In genomic region chr10:52780391-52781155, GRCh38 we compare ENCODE assay signal across 14 cellular contexts. TPM values are rescaled to one million over a fixed set of nuclear protein-coding genes. Genes with fewer than 3 reads are reported as not detected.
A peak's percentile ranks its signal among the peaks of the same experiment; 100 is the strongest.
DNase-seq lines count a peak whose midpoint lies in the region; ATAC-seq and TF ChIP-seq lines count a peak whose summit lies in the region.
"Had no signal": no experiment of that assay in that cellular context is flagged by ENCODE, and none has a peak within 500 bp of the region (broad histone marks: within the 10 kb centered on the region; RNA-seq: fewer than 3 reads in every experiment).

No MANE protein-coding gene starts in this region.

- no peaks in the 10 kb centered on the region for H3K27me3 Mint-ChIP-seq in activated CD4-positive, alpha-beta memory T cell treated with anti-CD3 and anti-CD28 coated beads for 36 hours
- H3K27me3 Mint-ChIP-seq: effector memory CD8-positive, alpha-beta T cell had no signal

- H3K9me3 Mint-ChIP-seq in activated CD4-positive, alpha-beta memory T cell treated with anti-CD3 and anti-CD28 coated beads for 36 hours = no peaks in the 10 kb centered on the region

- intact Hi-C loops in activated CD4-positive, alpha-beta memory T cell treated with anti-CD3 and anti-CD28 coated beads for 36 hours (cut with micrococcal nuclease) = no loop called here

- H3K9me3 ChIP-seq in RWPE2 (ENCODE audit: severe bottlenecking) = no peaks in the 10 kb centered on the region
- H3K9me3 ChIP-seq: breast epithelium had no signal

- TF ChIP-seq CTCF in RWPE2 (IDR thresholded peaks at IDR 0.05; ENCODE audit: poor library complexity, severe bottlenecking) (peak; percentile 58), GM10248 (IDR thresholded peaks at IDR 0.05; ENCODE audit: control extremely low read depth, extremely low read depth, low read depth, missing control alignments) (no peak)

- ATAC-seq in GM18498 (IDR thresholded peaks at IDR 0.05; ENCODE audit: unreplicated experiment) (peak; percentile 12), GM21360 (IDR thresholded peaks at IDR 0.05; ENCODE audit: unreplicated experiment) (peak; percentile 6), HG02885 (IDR thresholded peaks at IDR 0.05; ENCODE audit: poor library complexity, unreplicated experiment) (peak; percentile 16), RWPE2 (ENCODE audit: low read depth) (0 out of 3 replicates have a peak, but pooled peaks have one; percentile 8)
- ATAC-seq: effector memory CD8-positive, alpha-beta T cell had no signal

- no peaks in the 10 kb centered on the region for H3K4me1 ChIP-seq in RWPE2 (ENCODE audit: insufficient read depth, poor library complexity, severe bottlenecking)
- H3K4me1 ChIP-seq: breast epithelium had no signal

- H3K36me3 ChIP-seq in RWPE2 (ENCODE audit: low read depth) = no peaks in the 10 kb centered on the region
- H3K36me3 ChIP-seq: breast epithelium had no signal

- no peak overlapping the region for H3K27ac Mint-ChIP-seq in activated CD4-positive, alpha-beta memory T cell treated with anti-CD3 and anti-CD28 coated beads for 36 hours
- H3K27ac Mint-ChIP-seq: effector memory CD8-positive, alpha-beta T cell; stimulated activated effector memory CD8-positive, alpha-beta T cell treated with anti-CD3 and anti-CD28 coated beads, Interleukin-12 subunit alpha, Interleukin-12 subunit beta, amount 100 ng/mL, for 72 hours had no signal

- CTCF ChIA-PET in activated CD4-positive, alpha-beta memory T cell treated with anti-CD3 and anti-CD28 coated beads for 36 hours (lab: Charles Lee) = interaction anchor here (0.8 to 1.2 kb wide), 2 partner anchors 13 to 39 kb away, joined by 3 to 4 read pairs; no protein-coding TSS in a partner anchor
- CTCF ChIA-PET in GM10248 (lab: Yijun Ruan, JAX) = interaction anchor here (0.6 to 16.9 kb wide), 21 partner anchors 8 to 143 kb away, joined by 3 to 356 read pairs (median 4); partner anchors contain the start of gene MBL2

- POLR2A ChIA-PET in activated CD4-positive, alpha-beta memory T cell treated with anti-CD3 and anti-CD28 coated beads for 36 hours (lab: Charles Lee) = no interaction called here
- POLR2A ChIA-PET in GM10248 (lab: Yijun Ruan, JAX) = no interaction called here

- H3K36me3 Mint-ChIP-seq in activated CD4-positive, alpha-beta memory T cell treated with anti-CD3 and anti-CD28 coated beads for 36 hours = no peaks in the 10 kb centered on the region
- H3K36me3 Mint-ChIP-seq: stimulated activated effector memory CD8-positive, alpha-beta T cell treated with anti-CD3 and anti-CD28 coated beads, Interleukin-12 subunit alpha, Interleukin-12 subunit beta, amount 100 ng/mL, for 72 hours had no signal

- H3K4me3 Mint-ChIP-seq in activated CD4-positive, alpha-beta memory T cell treated with anti-CD3 and anti-CD28 coated beads for 36 hours = no peak overlapping the region
- H3K4me3 Mint-ChIP-seq: effector memory CD8-positive, alpha-beta T cell; neural crest cell; stimulated activated effector memory CD8-positive, alpha-beta T cell treated with anti-CD3 and anti-CD28 coated beads, Interleukin-12 subunit alpha, Interleukin-12 subunit beta, amount 100 ng/mL, for 72 hours had no signal

- no peaks in the 10 kb centered on the region for H3K27me3 ChIP-seq in RWPE2 (ENCODE audit: insufficient read depth, poor library complexity, severe bottlenecking)
- H3K27me3 ChIP-seq: breast epithelium had no signal

- H3K4me3 ChIP-seq in RWPE2 (ENCODE audit: severe bottlenecking) = no peak overlapping the region
- H3K4me3 ChIP-seq: breast epithelium had no signal

- no peak overlapping the region for H3K27ac ChIP-seq in RWPE2 (ENCODE audit: poor library complexity, severe bottlenecking)
- H3K27ac ChIP-seq: breast epithelium had no signal

- DNase-seq in RWPE2 (ENCODE audit: low spot score) = no peak
- DNase-seq in NCI-H510A (lab: John Stamatoyannopoulos, UW) = no peak
- no peak for DNase-seq in activated CD4-positive, alpha-beta memory T cell treated with anti-CD3 and anti-CD28 coated beads for 36 hours
- DNase-seq in activated T-cell treated with anti-CD3 and anti-CD28 coated beads, Interleukin-2, amount 50 U/mL, for 48 hours = no peak
- DNase-seq in GM10248 (ENCODE audit: extremely low spot score) = no peak
- DNase-seq: effector memory CD8-positive, alpha-beta T cell had no signal

- no peaks in the 10 kb centered on the region for H3K4me1 Mint-ChIP-seq in activated CD4-positive, alpha-beta memory T cell treated with anti-CD3 and anti-CD28 coated beads for 36 hours (ENCODE audit: low read depth)
- H3K4me1 Mint-ChIP-seq: stimulated activated effector memory CD8-positive, alpha-beta T cell treated with anti-CD3 and anti-CD28 coated beads, Interleukin-12 subunit alpha, Interleukin-12 subunit beta, amount 100 ng/mL, for 72 hours had no signal

RNA-seq across cellular contexts. Expression of gene MBL2, which starts 8.0 kb away (rescaled TPM):
- total RNA-seq in activated CD4-positive, alpha-beta memory T cell treated with anti-CD3 and anti-CD28 coated beads for 36 hours = not detected
- total RNA-seq: breast epithelium, neural crest cell, right cardiac atrium, urinary bladder had no signal
